ENCODE assay signal across 31 cellular contexts in genomic region chr9:134824583-134824982, GRCh38. TPM values are rescaled to one million over a fixed set of nuclear protein-coding genes. Genes with fewer than 3 reads are reported as not detected.
DNase-seq lines count a peak whose midpoint lies in the region; ATAC-seq, FAIRE-seq and TF ChIP-seq lines count a peak whose summit lies in the region.
"Had no signal": no experiment of that assay in that cellular context is flagged by ENCODE, and none has a peak within 500 bp of the region (broad histone marks: within the 10 kb centered on the region; RNA-seq: fewer than 3 reads in every experiment).

No MANE protein-coding gene starts in this region.

- no peak overlapping the region for H2BK5ac ChIP-seq in IMR-90 (ENCODE audit: low read depth, low read length, poor library complexity, severe bottlenecking)
- H2BK5ac ChIP-seq in H1 (ENCODE audit: low read depth, low read length): no peak overlapping the region

- no peak overlapping the region for H3K56ac ChIP-seq in IMR-90 (ENCODE audit: extremely low read depth, insufficient read depth, low read length)
- no peak overlapping the region for H3K56ac ChIP-seq in H1 (replicated peaks; ENCODE audit: insufficient read length, low read depth, low read length)

- peaks cover 91% of the 10 kb centered on the region for H3K36me3 ChIP-seq in IMR-90 (ENCODE audit: control insufficient read depth, insufficient read depth, low read length)
- H3K36me3 ChIP-seq in H1 (ENCODE audit: control insufficient read depth in 2 of 4, insufficient read depth in 4 of 4, low read length in 3 of 4): peaks cover 0 to 4% (median 0%) of the 10 kb centered on the region in 4 experiments; a peak in 2 of 8 replicates
- no peaks in the 10 kb centered on the region for H3K36me3 ChIP-seq in thyroid gland
- H3K36me3 ChIP-seq: BE2C had no signal

- dilution Hi-C loops in IMR-90 (cut with HindIII; ENCODE audit: low sequenced_read_pairs, unreplicated experiment): no loop called here

- H3K18ac ChIP-seq in IMR-90 (ENCODE audit: low read depth, low read length) (no peak overlapping the region), H1 (ENCODE audit: extremely low read depth, low read length) (no peak overlapping the region)

- H3K4me1 ChIP-seq in IMR-90 (ENCODE audit: control insufficient read depth, insufficient read depth, low read length): no peaks in the 10 kb centered on the region
- H3K4me1 ChIP-seq in H1 (replicated peaks in 1 of 4; ENCODE audit: control insufficient read depth in 3 of 4, insufficient read depth in 4 of 4, low read length in 3 of 4): no peaks in the 10 kb centered on the region; a peak in 1 of 7 replicates
- H3K4me1 ChIP-seq in thyroid gland: no peaks in the 10 kb centered on the region
- H3K4me1 ChIP-seq: BE2C had no signal

- ATAC-seq in IMR-90 (ENCODE audit: low read depth): no peak
- ATAC-seq: GM12878 had no signal

- no peak overlapping the region for H3K4ac ChIP-seq in IMR-90 (ENCODE audit: low read depth, low read length)
- H3K4ac ChIP-seq in H1 (replicated peaks; ENCODE audit: insufficient read length, low read depth, low read length): no peak overlapping the region

- H3K27ac ChIP-seq in IMR-90 (ENCODE audit: insufficient read depth, low read length) (no peak overlapping the region), VCaP (peak overlapping the region; percentile 68), H1 (ENCODE audit: low read depth, low read length) (no peak overlapping the region), thyroid gland (no peak overlapping the region)
- H3K27ac ChIP-seq: BLaER1 had no signal

- no peak overlapping the region for H4K8ac ChIP-seq in IMR-90 (ENCODE audit: low read depth in 2 of 2, low read length in 2 of 2)
- peak overlapping the region; percentile 25; the same call in 1 of the 2 replicates for H4K8ac ChIP-seq in H1 (ENCODE audit: extremely low read depth, insufficient read depth, low read length)

- no peak overlapping the region for H3K23ac ChIP-seq in IMR-90 (ENCODE audit: low read depth, low read length)
- no peak overlapping the region for H3K23ac ChIP-seq in H1 (ENCODE audit: insufficient read length)

- TF ChIP-seq EP300 in H1 (IDR thresholded peaks at IDR 0.05; ENCODE audit: borderline replicate concordance in 1 of 2, low read depth in 2 of 2, low read length in 2 of 2): no peak

- H2BK120ac ChIP-seq in IMR-90 (ENCODE audit: low read depth, low read length) (no peak overlapping the region), H1 (replicated peaks; ENCODE audit: low read depth, low read length) (no peak overlapping the region)

- H4K5ac ChIP-seq in IMR-90 (ENCODE audit: low read depth, low read length) (no peak overlapping the region), H1 (ENCODE audit: insufficient read length, low read depth, low read length) (no peak overlapping the region)

- H3K9me1 ChIP-seq in IMR-90 (ENCODE audit: insufficient read depth, low read length): peaks cover 13% of the 10 kb centered on the region

- no TSS peak for BruUV-seq in IMR-90 (replicated peaks; lab: Mats Ljungman, UMichigan)

- H3K9ac ChIP-seq in IMR-90 (ENCODE audit: low read depth, low read length) (no peak overlapping the region), H1 (replicated peaks in 1 of 4; ENCODE audit: extremely low read depth in 1 of 4, low read depth in 3 of 4, low read length in 3 of 4) (no peak overlapping the region)
- H3K9ac ChIP-seq: BLaER1 had no signal

- POLR2A ChIA-PET in IMR-90 (lab: Charles Lee; ENCODE audit: unreplicated experiment): no interaction called here
- POLR2A ChIA-PET in H1 (lab: Charles Lee; ENCODE audit: partially characterized antibody): no interaction called here

- intact Hi-C loops in IMR-90 (cut with micrococcal nuclease) (no loop called here), thyroid gland (cut with DNase I) (no loop called here)

- no peak overlapping the region for H4K91ac ChIP-seq in IMR-90 (ENCODE audit: insufficient read depth, low read depth, low read length)
- no peak overlapping the region for H4K91ac ChIP-seq in H1 (replicated peaks; ENCODE audit: insufficient read length, low read length)

- CTCF ChIA-PET in IMR-90 (lab: Yijun Ruan, JAX) (no interaction called here), H1 (lab: Charles Lee; ENCODE audit: partially characterized antibody) (interaction anchor here (1.1 kb wide), 1 partner anchor 46 kb away, joined by 4 read pairs; no protein-coding TSS in a partner anchor)

- H3K79me1 ChIP-seq in IMR-90 (ENCODE audit: low read depth in 1 of 2, low read length in 2 of 2) (peaks cover 4 to 70% of the 10 kb centered on the region in 2 experiments), H1 (ENCODE audit: low read depth, low read length) (no peaks in the 10 kb centered on the region)

- H3K27me3 ChIP-seq in IMR-90 (ENCODE audit: control insufficient read depth, insufficient read depth, low read length) (no peaks in the 10 kb centered on the region), H1 (replicated peaks in 1 of 4; ENCODE audit: control insufficient read depth in 3 of 4, extremely low read depth in 1 of 4, insufficient read depth in 3 of 4, low read length in 3 of 4) (no peaks in the 10 kb centered on the region), thyroid gland (no peaks in the 10 kb centered on the region)
- H3K27me3 ChIP-seq: BE2C, BLaER1 had no signal

- H2AFZ ChIP-seq in IMR-90 (replicated peaks; ENCODE audit: low read length, poor library complexity) (no peak overlapping the region), H1 (ENCODE audit: low read length) (no peak overlapping the region)

- no peak for TF ChIP-seq POLR2A in IMR-90 (IDR thresholded peaks at IDR 0.05; ENCODE audit: low read depth, low read length)
- TF ChIP-seq POLR2A in H1 (IDR thresholded peaks at IDR 0.05; ENCODE audit: control extremely low read depth in 1 of 2, low read depth in 2 of 2, low read length in 2 of 2): no peak
- TF ChIP-seq POLR2A in thyroid gland (IDR thresholded peaks at IDR 0.05): no peak

- H2AK9ac ChIP-seq in IMR-90 (replicated peaks; ENCODE audit: low read depth, low read length, poor library complexity): peak overlapping the region; percentile 15

- no peak for FAIRE-seq in H1 (lab: Jason Lieb, UNC)
- FAIRE-seq: A204.1, GM12878, GM12892, GM18507 had no signal

- H3K79me2 ChIP-seq in H1 (ENCODE audit: control insufficient read depth in 1 of 2, insufficient read depth in 2 of 2, low read length in 2 of 2): no peaks in the 10 kb centered on the region

- WGBS in IMR-90 (ENCODE audit: extremely low coverage in 2 of 2, insufficient read length in 1 of 2), 2 experiments: 93% methylated on average over 12 of the region's 23 CpGs; no CpG with 5 or more reads in 1 of the 2 experiments
- 89% methylated on average over 22 of the region's 23 CpGs; no CpG with 5 or more reads in 1 of the 2 experiments for WGBS in H1 (ENCODE audit: extremely low coverage in 1 of 2, insufficient coverage in 1 of 2, insufficient read length in 1 of 2, insufficient replicate concordance in 2 of 2, low coverage in 1 of 2, low lambda C conversion rate in 2 of 2, missing lambda C conversion rate in 1 of 2), 2 experiments
- WGBS in thyroid gland, 2 donors: 90 to 92% methylated on average over 19 to 20 of the region's 23 CpGs

- no peaks in the 10 kb centered on the region for H3K9me3 ChIP-seq in IMR-90 (ENCODE audit: control insufficient read depth, insufficient read depth, low read length)
- H3K9me3 ChIP-seq in H1 (ENCODE audit: insufficient read depth in 2 of 2, low read depth in 1 of 2, low read length in 1 of 2): no peaks in the 10 kb centered on the region
- H3K9me3 ChIP-seq in thyroid gland: no peaks in the 10 kb centered on the region
- H3K9me3 ChIP-seq: BE2C, BLaER1 had no signal

- H2BK20ac ChIP-seq in IMR-90 (ENCODE audit: low read depth, low read length) (no peak overlapping the region), H1 (ENCODE audit: low read length) (no peak overlapping the region)

- DNase-seq in IMR-90: no peak
- no peak for DNase-seq in H1 (ENCODE audit: low read depth in 1 of 2, low spot score in 2 of 2)
- no peak for DNase-seq in KBM-7
- no peak for DNase-seq in middle frontal gyrus (ENCODE audit: extremely low spot score, low spot score)
- no peak for DNase-seq in thyroid gland
- DNase-seq: 8988T; ACHN; BE2C; C1 segment of cervical spinal cord; CD4-positive, alpha-beta memory T cell; CD4-positive, CD25-positive, alpha-beta regulatory T cell; CD8-positive, alpha-beta memory T cell; COR-L47; DMS 273 treated with DMSO at 0.1 percent for 48 hours; DMS153; DMS53; DMS79; DND-41; EL; GDM1 had no signal

- in situ Hi-C loops in IMR-90 (cut with MboI; ENCODE audit: low sequenced_read_pairs): no loop called here
- in situ Hi-C loops in KBM-7 (cut with MboI; ENCODE audit: low pct_unique_long_range_greater_than_20kb, low sequenced_read_pairs): no loop called here

- TF ChIP-seq RAD21 in IMR-90 (IDR thresholded peaks at IDR 0.05; ENCODE audit: low read length) (no peak), H1 (IDR thresholded peaks at IDR 0.05 in 1 of 2, conservative IDR thresholded peaks at IDR 0.05 in 1 of 2; ENCODE audit: low read depth in 2 of 2, low read length in 2 of 2) (no peak)

- peaks cover 12% of the 10 kb centered on the region; the same call in 1 of the 2 replicates for H3K23me2 ChIP-seq in H1 (ENCODE audit: low read depth, low read length)

- H3K14ac ChIP-seq in IMR-90 (replicated peaks; ENCODE audit: low read depth, low read length) (no peak overlapping the region), H1 (ENCODE audit: insufficient read length) (no peak overlapping the region)

- H3K4me2 ChIP-seq in IMR-90 (ENCODE audit: low read depth, low read length) (no peak overlapping the region), H1 (ENCODE audit: insufficient read depth in 1 of 2, low read depth in 2 of 2, low read length in 2 of 2) (no peak overlapping the region)
- H3K4me2 ChIP-seq: BLaER1 had no signal

- TF ChIP-seq CTCF in IMR-90 (conservative IDR thresholded peaks at IDR 0.05; ENCODE audit: low read depth, low read length): no peak
- TF ChIP-seq CTCF in VCaP (conservative IDR thresholded peaks at IDR 0.05): no peak
- TF ChIP-seq CTCF in H1 (IDR thresholded peaks at IDR 0.05; ENCODE audit: control extremely low read depth in 1 of 3, insufficient read depth in 1 of 3, low read depth in 1 of 3, low read length in 3 of 3): no peak
- no peak for TF ChIP-seq CTCF in thyroid gland (IDR thresholded peaks at IDR 0.05)

- H2BK15ac ChIP-seq in IMR-90 (ENCODE audit: low read depth, low read length): no peak overlapping the region
- no peak overlapping the region for H2BK15ac ChIP-seq in H1 (ENCODE audit: low read length)

- no peak overlapping the region for H2AK5ac ChIP-seq in IMR-90 (ENCODE audit: low read depth, low read length)
- no peak overlapping the region for H2AK5ac ChIP-seq in H1 (ENCODE audit: low read depth, low read length)

- no peak overlapping the region for H2BK12ac ChIP-seq in H1 (ENCODE audit: low read depth, low read length)

- H3K4me3 ChIP-seq in IMR-90 (ENCODE audit: insufficient read depth, low read depth, low read length): no peak overlapping the region
- H3K4me3 ChIP-seq in H1 (ENCODE audit: extremely low read depth in 1 of 4, insufficient read depth in 2 of 4, low read depth in 3 of 4, low read length in 4 of 4): no peak overlapping the region
- H3K4me3 ChIP-seq in thyroid gland (replicated peaks in 1 of 3): no peak overlapping the region
- H3K4me3 ChIP-seq: BLaER1, GM12878 had no signal

- H4K20me1 ChIP-seq in IMR-90 (ENCODE audit: insufficient read depth, low read length) (peaks cover 33% of the 10 kb centered on the region), H1 (replicated peaks in 1 of 2; ENCODE audit: control insufficient read depth in 1 of 2, insufficient read depth in 2 of 2, low read length in 2 of 2) (peaks cover 0 to 10% of the 10 kb centered on the region in 2 experiments)

RNA-seq across cellular contexts. Expression of gene FCN2, which starts 56.0 kb away (rescaled TPM):
- total RNA-seq in IMR-90 (2012; rRNA removed): not detected in 2 replicates
- not detected in 2 replicates for polyA plus RNA-seq in IMR-90 (2012; rRNA removed)
- not detected in 2 replicates for polyA plus RNA-seq in IMR-90 (2012; cell fraction: cytosol; rRNA removed)
- not detected in 2 replicates for polyA plus RNA-seq in IMR-90 (2012; cell fraction: nucleus; rRNA removed; ENCODE audit: low replicate concordance)
- total RNA-seq in H1 (2021; fragmentation: NEBNext Ultra II Directional; extraction: Animal tissue kit (Norgen Biotek cat#: 25700)): not detected in 2 replicates
- not detected in 2 replicates for polyA plus RNA-seq in H1 (2011; rRNA removed)
- not detected for polyA plus RNA-seq in H1 (2011; cell fraction: cytosol; rRNA removed)
- polyA plus RNA-seq in H1 (2011; cell fraction: nucleus; rRNA removed): not detected
- polyA plus RNA-seq in H1 (2012, experiment 1 of 2): not detected in 4 replicates
- not detected for polyA plus RNA-seq in H1 (2012, experiment 2 of 2)
- polyA plus RNA-seq in H1 (2013, experiment 1 of 2): not detected
- polyA plus RNA-seq in H1 (2013, experiment 2 of 2): not detected
- not detected in 2 replicates for polyA minus RNA-seq in H1 (2011; rRNA and poly(A)+ RNA removed)
- not detected for polyA minus RNA-seq in H1 (2011; cell fraction: cytosol; rRNA and poly(A)+ RNA removed)
- not detected for polyA minus RNA-seq in H1 (2011; cell fraction: nucleus; rRNA and poly(A)+ RNA removed)
- total RNA-seq in thyroid gland: 10 to 100 TPM in 1 of 4 donors, under 1 TPM in 1, not detected in 2; 0.93 to 16.5 TPM
- total RNA-seq: A673; CD4-positive, alpha-beta memory T cell; CD4-positive, CD25-positive, alpha-beta regulatory T cell; CD8-positive, alpha-beta memory T cell; Daoy; G401; GM12878 had no signal
- polyA plus RNA-seq: AG04450; CD14-positive monocyte; CD4-positive, alpha-beta memory T cell; CD4-positive, CD25-positive, alpha-beta regulatory T cell; CD8-positive, alpha-beta memory T cell; GM12878 had no signal
